ENCODE assay signal across 1 cellular context in the genomic region with DNA sequence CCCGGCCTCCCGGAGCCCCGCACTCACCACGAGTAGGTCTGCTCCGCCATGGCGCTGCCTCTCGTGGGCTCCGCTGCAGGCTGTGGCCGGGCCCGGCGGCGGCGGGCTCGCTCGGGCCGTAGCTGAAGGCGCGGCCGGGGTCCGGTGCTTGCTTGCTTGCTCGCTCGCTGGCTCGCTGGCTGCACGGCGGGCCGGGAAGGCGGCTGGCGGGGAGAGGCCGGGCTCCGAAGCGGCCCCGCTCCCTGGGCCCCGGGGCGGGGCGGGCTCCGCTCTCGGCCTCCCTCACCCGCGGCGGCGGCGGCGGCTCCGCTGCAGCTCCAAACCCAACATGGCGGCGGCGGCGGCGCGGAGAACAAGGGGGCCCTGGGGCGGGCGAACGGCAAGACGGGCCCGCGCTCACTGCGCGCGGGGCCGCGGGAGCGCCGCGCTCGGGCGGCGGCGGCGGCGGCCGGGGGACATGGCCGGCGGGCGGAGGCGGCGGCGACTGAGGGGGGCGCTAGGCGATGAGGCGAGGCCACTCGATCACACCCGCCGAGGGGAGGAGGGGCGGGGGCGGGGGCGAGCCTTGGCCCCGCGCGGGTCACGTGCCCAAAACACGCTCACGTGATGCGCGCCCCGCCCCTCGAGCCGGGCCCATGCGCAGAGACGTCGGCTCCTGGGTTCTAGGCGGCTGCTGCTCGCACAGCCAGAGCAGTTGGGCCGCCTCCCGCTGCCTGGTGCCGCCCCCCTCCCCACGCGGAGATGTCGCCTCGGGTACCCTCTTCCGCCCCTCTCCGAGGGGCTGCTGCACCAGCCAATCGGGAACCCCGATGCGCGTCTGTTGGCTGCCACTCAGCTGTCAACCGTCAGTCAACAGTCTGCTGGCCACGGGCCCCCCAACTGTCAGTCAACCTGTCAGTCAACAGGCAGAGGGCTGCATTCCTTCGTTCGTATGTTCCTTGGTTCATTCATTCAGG.
TF ChIP-seq lines count a peak whose summit lies in the region.

A gene with protein sequence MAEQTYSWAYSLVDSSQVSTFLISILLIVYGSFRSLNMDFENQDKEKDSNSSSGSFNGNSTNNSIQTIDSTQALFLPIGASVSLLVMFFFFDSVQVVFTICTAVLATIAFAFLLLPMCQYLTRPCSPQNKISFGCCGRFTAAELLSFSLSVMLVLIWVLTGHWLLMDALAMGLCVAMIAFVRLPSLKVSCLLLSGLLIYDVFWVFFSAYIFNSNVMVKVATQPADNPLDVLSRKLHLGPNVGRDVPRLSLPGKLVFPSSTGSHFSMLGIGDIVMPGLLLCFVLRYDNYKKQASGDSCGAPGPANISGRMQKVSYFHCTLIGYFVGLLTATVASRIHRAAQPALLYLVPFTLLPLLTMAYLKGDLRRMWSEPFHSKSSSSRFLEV (minus strand): TSS at position 541 of the 956 bp plus-strand sequence. CDS start 491 bp downstream, at position 50.

TF ChIP-seq in WTC11, 78 proteins besides CTCF, POLR2A, EP300 and RAD21 (continued from another document):
- TF ChIP-seq, protein P1, sequence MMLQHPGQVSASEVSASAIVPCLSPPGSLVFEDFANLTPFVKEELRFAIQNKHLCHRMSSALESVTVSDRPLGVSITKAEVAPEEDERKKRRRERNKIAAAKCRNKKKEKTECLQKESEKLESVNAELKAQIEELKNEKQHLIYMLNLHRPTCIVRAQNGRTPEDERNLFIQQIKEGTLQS (CRISPR knock-in tag; conservative IDR thresholded peaks at IDR 0.05): no peak
- TF ChIP-seq, protein P2, sequence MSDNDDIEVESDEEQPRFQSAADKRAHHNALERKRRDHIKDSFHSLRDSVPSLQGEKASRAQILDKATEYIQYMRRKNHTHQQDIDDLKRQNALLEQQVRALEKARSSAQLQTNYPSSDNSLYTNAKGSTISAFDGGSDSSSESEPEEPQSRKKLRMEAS (CRISPR knock-in tag; IDR thresholded peaks at IDR 0.05): peak; percentile 81; the same call in 1 of the 2 replicates
- TF ChIP-seq ATF1 (CRISPR knock-in tag; IDR thresholded peaks at IDR 0.05): no peak
- TF ChIP-seq ZNF121 (CRISPR knock-in tag; IDR thresholded peaks at IDR 0.05): no peak
- TF ChIP-seq ETV6 (CRISPR knock-in tag; IDR thresholded peaks at IDR 0.05): no peak
- TF ChIP-seq, protein P3, sequence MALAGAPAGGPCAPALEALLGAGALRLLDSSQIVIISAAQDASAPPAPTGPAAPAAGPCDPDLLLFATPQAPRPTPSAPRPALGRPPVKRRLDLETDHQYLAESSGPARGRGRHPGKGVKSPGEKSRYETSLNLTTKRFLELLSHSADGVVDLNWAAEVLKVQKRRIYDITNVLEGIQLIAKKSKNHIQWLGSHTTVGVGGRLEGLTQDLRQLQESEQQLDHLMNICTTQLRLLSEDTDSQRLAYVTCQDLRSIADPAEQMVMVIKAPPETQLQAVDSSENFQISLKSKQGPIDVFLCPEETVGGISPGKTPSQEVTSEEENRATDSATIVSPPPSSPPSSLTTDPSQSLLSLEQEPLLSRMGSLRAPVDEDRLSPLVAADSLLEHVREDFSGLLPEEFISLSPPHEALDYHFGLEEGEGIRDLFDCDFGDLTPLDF (CRISPR knock-in tag; IDR thresholded peaks at IDR 0.05): no peak
- TF ChIP-seq, protein P4, sequence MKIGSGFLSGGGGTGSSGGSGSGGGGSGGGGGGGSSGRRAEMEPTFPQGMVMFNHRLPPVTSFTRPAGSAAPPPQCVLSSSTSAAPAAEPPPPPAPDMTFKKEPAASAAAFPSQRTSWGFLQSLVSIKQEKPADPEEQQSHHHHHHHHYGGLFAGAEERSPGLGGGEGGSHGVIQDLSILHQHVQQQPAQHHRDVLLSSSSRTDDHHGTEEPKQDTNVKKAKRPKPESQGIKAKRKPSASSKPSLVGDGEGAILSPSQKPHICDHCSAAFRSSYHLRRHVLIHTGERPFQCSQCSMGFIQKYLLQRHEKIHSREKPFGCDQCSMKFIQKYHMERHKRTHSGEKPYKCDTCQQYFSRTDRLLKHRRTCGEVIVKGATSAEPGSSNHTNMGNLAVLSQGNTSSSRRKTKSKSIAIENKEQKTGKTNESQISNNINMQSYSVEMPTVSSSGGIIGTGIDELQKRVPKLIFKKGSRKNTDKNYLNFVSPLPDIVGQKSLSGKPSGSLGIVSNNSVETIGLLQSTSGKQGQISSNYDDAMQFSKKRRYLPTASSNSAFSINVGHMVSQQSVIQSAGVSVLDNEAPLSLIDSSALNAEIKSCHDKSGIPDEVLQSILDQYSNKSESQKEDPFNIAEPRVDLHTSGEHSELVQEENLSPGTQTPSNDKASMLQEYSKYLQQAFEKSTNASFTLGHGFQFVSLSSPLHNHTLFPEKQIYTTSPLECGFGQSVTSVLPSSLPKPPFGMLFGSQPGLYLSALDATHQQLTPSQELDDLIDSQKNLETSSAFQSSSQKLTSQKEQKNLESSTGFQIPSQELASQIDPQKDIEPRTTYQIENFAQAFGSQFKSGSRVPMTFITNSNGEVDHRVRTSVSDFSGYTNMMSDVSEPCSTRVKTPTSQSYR (CRISPR knock-in tag; IDR thresholded peaks at IDR 0.05): no peak
- TF ChIP-seq TP53 (CRISPR knock-in tag; IDR thresholded peaks at IDR 0.05): peak; percentile 82; the same call in 1 of the 2 replicates
TF ChIP-seq in WTC11: peak in this region for 10.
